ENCODE assay signal across 8 cellular contexts in the genomic region with DNA sequence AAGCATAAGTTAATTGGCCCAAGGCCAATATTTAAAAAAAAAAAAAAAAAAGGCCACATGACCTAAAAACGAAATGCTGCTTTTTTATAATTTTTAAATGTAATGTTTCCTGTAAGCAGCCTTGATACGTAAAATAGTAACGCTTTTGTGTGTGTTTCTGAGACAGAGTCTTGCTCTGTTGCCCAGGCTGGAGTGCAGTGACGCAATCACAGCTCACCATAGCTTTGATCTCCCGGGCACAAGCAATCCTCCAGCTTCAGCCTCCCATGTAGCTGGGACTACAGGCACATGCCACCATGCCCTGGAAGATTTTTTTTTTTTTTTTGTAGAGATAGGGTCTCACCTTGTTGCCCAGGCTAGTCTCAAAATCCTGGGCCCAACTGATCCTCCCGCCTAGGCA.
"Had no signal": no experiment of that assay in that cellular context is flagged by ENCODE, and none has a peak within 500 bp of the region (broad histone marks: within the 10 kb centered on the region; RNA-seq: fewer than 3 reads in every experiment).

No MANE protein-coding gene starts in this region.

- DNase-seq: GDM1, GF-D8 had no signal

- FAIRE-seq: G401.6, GM12878, GM12891, GM12892, GM18507, GM19239 had no signal

- ATAC-seq: GM12878 had no signal

- H3K4me3 ChIP-seq: GM12878 had no signal
